ENCODE assay signal across 8 cellular contexts in genomic region chr14:49867831-49868719, GRCh38. TPM values are rescaled to one million over a fixed set of nuclear protein-coding genes. Genes with fewer than 3 reads are reported as not detected.
A peak's percentile ranks its signal among the peaks of the same experiment; 100 is the strongest.
DNase-seq lines count a peak whose midpoint lies in the region; ATAC-seq, FAIRE-seq and TF ChIP-seq lines count a peak whose summit lies in the region.

No MANE protein-coding gene starts in this region.

- H3K27ac Mint-ChIP-seq in central memory CD8-positive, alpha-beta T cell (ENCODE audit: low read depth): peak overlapping the region; percentile 98

- ATAC-seq in GM19043 (IDR thresholded peaks at IDR 0.05; ENCODE audit: low read depth, unreplicated experiment) (peak; percentile 88), HG03342 (IDR thresholded peaks at IDR 0.05; ENCODE audit: unreplicated experiment) (peak; percentile 78)
- ATAC-seq in central memory CD8-positive, alpha-beta T cell (replicated peaks; ENCODE audit: extremely low read depth, poor library complexity, severe bottlenecking): peak; percentile 91

- no peaks in the 10 kb centered on the region for H3K36me3 ChIP-seq in keratinocyte (ENCODE audit: control insufficient read depth in 2 of 2, extremely low read depth in 1 of 2, insufficient read depth in 2 of 2, low read length in 2 of 2)

- H3K4me1 Mint-ChIP-seq in central memory CD8-positive, alpha-beta T cell: peaks cover 28% of the 10 kb centered on the region

- H3K27me3 Mint-ChIP-seq in central memory CD8-positive, alpha-beta T cell: peaks cover under 1% of the 10 kb centered on the region

- peak overlapping the region; percentile 98 for H3K9ac ChIP-seq in keratinocyte (ENCODE audit: control insufficient read depth, extremely low read depth, insufficient read depth, low read length)

- no peaks in the 10 kb centered on the region for H3K9me1 ChIP-seq in keratinocyte (ENCODE audit: control insufficient read depth, extremely low read depth, insufficient read depth, low read length)

- H3K4me3 ChIP-seq in keratinocyte (ENCODE audit: control insufficient read depth in 2 of 3, extremely low read depth in 1 of 3, insufficient read depth in 2 of 3, low read depth in 1 of 3, low read length in 3 of 3): peak overlapping the region; percentile 54 to 91 (median 80)

- peaks cover 3% of the 10 kb centered on the region for H3K79me2 ChIP-seq in keratinocyte (ENCODE audit: control insufficient read depth, insufficient read depth, low read length)

- H3K27me3 ChIP-seq in keratinocyte (ENCODE audit: control insufficient read depth, extremely low read depth, insufficient read depth, low read length): no peaks in the 10 kb centered on the region

- DNase-seq in AG20443 (ENCODE audit: low spot score): peak; percentile 97
- peak; percentile 93 for DNase-seq in NCI-H345 (lab: John Stamatoyannopoulos, UW)
- DNase-seq in activated CD4-positive, CD25-positive, alpha-beta regulatory T cell (lab: John Stamatoyannopoulos, UW): peak; percentile 96 to 97 (median 97)
- DNase-seq in central memory CD8-positive, alpha-beta T cell (ENCODE audit: low spot score in 2 of 2): peak; percentile 85 to 94
- DNase-seq in keratinocyte (ENCODE audit: low read depth, low spot score): peak; percentile 65
- DNase-seq in stimulated activated CD4-positive, alpha-beta T cell treated with anti-CD3 and anti-CD28 coated beads, Interleukin-12 subunit alpha, Interleukin-12 subunit beta, amount 100 ng/mL, for 4 hours: peak; percentile 99

- H3K36me3 Mint-ChIP-seq in central memory CD8-positive, alpha-beta T cell (ENCODE audit: insufficient read depth): peaks cover 10% of the 10 kb centered on the region

- peak overlapping the region; percentile 86 for H3K4me3 Mint-ChIP-seq in central memory CD8-positive, alpha-beta T cell

- no peaks in the 10 kb centered on the region for H3K9me3 Mint-ChIP-seq in central memory CD8-positive, alpha-beta T cell

- peak overlapping the region; percentile 97 for H3K27ac ChIP-seq in keratinocyte (ENCODE audit: control insufficient read depth, insufficient read depth, low read length)

- H2AFZ ChIP-seq in keratinocyte (ENCODE audit: control insufficient read depth, low read length): peak overlapping the region; percentile 89

- dilution Hi-C loops in keratinocyte (cut with MboI; ENCODE audit: extremely low pct_ligation_motif_present, low sequenced_read_pairs): no loop called here

- H3K4me2 ChIP-seq in keratinocyte (ENCODE audit: control insufficient read depth, extremely low read depth, insufficient read depth, low read depth, low read length): peak overlapping the region; percentile 98

- peak; percentile 64 for FAIRE-seq in keratinocyte (lab: Jason Lieb, UNC)

- no peaks in the 10 kb centered on the region for H3K9me3 ChIP-seq in keratinocyte (ENCODE audit: control insufficient read depth, low read depth, low read length)

- no peak for TF ChIP-seq CTCF in keratinocyte (optimal IDR thresholded peaks at IDR 0.05 in 1 of 3, IDR thresholded peaks at IDR 0.05 in 1 of 3, conservative IDR thresholded peaks at IDR 0.05 in 1 of 3; ENCODE audit: extremely low read depth in 1 of 3, insufficient read depth in 2 of 3, low read length in 3 of 3)

- no peaks in the 10 kb centered on the region for H4K20me1 ChIP-seq in keratinocyte (ENCODE audit: control insufficient read depth, extremely low read depth, insufficient read depth, low read length)

- H3K4me1 ChIP-seq in keratinocyte (ENCODE audit: control insufficient read depth, extremely low read depth, insufficient read depth, low read length): peaks cover 26% of the 10 kb centered on the region

RNA-seq across cellular contexts. Expression of gene NEMF, which starts 15.5 kb away (rescaled TPM):
- 25.7 to 55.1 TPM (median 35.8 TPM) in 3 replicates for polyA plus RNA-seq in keratinocyte
- polyA plus RNA-seq in keratinocyte (2011; ENCODE audit: low read depth): 138 TPM
- 17.6 and 29.0 TPM in 2 replicates for polyA plus RNA-seq in keratinocyte (2011; cell fraction: cytosol; rRNA removed)
- 62.6 and 76.4 TPM in 2 replicates for polyA plus RNA-seq in keratinocyte (2011; cell fraction: nucleus; rRNA removed)
- 28.4 and 40.4 TPM in 2 replicates for polyA plus RNA-seq in keratinocyte (2012; ENCODE audit: low replicate concordance)
- 12.7 to 89.0 TPM (median 74.1 TPM) in 3 replicates for polyA minus RNA-seq in keratinocyte
- 23.8 TPM for polyA minus RNA-seq in keratinocyte (2011; cell fraction: cytosol; rRNA and poly(A)+ RNA removed)
- polyA minus RNA-seq in keratinocyte (2011; cell fraction: nucleus; rRNA and poly(A)+ RNA removed): 70.6 and 125 TPM in 2 replicates

RNA-seq across cellular contexts. Expression of gene ARF6, which starts 24.8 kb away (rescaled TPM):
- polyA plus RNA-seq in keratinocyte: 33.1 to 65.0 TPM (median 53.4 TPM) in 3 replicates
- 98.0 TPM for polyA plus RNA-seq in keratinocyte (2011; ENCODE audit: low read depth)
- polyA plus RNA-seq in keratinocyte (2011; cell fraction: cytosol; rRNA removed): 42.6 and 47.5 TPM in 2 replicates
- 32.9 and 33.8 TPM in 2 replicates for polyA plus RNA-seq in keratinocyte (2011; cell fraction: nucleus; rRNA removed)
- 76.5 and 84.7 TPM in 2 replicates for polyA plus RNA-seq in keratinocyte (2012; ENCODE audit: low replicate concordance)
- polyA minus RNA-seq in keratinocyte: 41.0 to 92.7 TPM (median 49.6 TPM) in 3 replicates
- polyA minus RNA-seq in keratinocyte (2011; cell fraction: cytosol; rRNA and poly(A)+ RNA removed): 44.9 TPM
- 16.6 and 25.8 TPM in 2 replicates for polyA minus RNA-seq in keratinocyte (2011; cell fraction: nucleus; rRNA and poly(A)+ RNA removed)

Comparison
In these comparisons a context has a peak if more than half of its experiments do, and no peak if none do; other contexts are left out.
1. Peak in every context shown above with its lines: DNase-seq, ATAC-seq, H3K4me3 ChIP-seq and H3K27ac ChIP-seq.